In the genomic region with DNA sequence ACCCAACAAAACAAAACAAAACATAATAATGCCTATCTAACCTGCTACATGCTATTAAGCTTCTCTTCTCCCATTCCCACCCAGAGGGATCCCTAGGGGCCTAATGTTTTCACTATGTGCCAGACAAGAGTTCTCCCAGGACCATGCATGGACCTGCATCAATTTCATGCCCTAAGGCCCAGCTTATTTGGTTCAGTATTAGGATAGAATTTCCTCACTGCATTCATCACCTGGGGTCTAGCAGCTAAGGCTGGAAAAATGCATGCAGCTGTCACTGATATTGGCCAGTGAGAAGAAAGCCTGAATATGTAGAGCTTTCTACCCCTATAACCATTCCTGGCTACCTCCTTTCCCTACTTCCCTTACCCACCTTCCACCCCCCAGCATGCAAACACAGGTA, we compare ENCODE assay signal across 25 cellular contexts.
"Had no signal": no experiment of that assay in that cellular context is flagged by ENCODE, and none has a peak within 500 bp of the region (broad histone marks: within the 10 kb centered on the region; RNA-seq: fewer than 3 reads in every experiment).

No MANE protein-coding gene starts in this region.

- H3K9me3 ChIP-seq: adrenal gland, ascending aorta, tibial artery had no signal

- H3K27ac Mint-ChIP-seq: activated naive CD4-positive, alpha-beta T cell treated with anti-CD3 and anti-CD28 coated beads, Interleukin-2, amount 50 U/mL, for 24 hours; stimulated activated naive CD8-positive, alpha-beta T cell treated with anti-CD3 and anti-CD28 coated beads, Interleukin-15, Interleukin-2, amounts not matched to agents 100 ng/mL and 50 ng/mL, for 24 hours; T-helper 2 cell treated with Interferon-gamma antibody and Interleukin-4, amounts not matched to agents 5 μg/mL and 100 μg/mL, for 36 hours had no signal

- H3K27me3 ChIP-seq: adrenal gland, ascending aorta, brain microvascular endothelial cell, dorsolateral prefrontal cortex, tibial artery had no signal

- H3K4me1 ChIP-seq: ascending aorta, tibial artery had no signal

- H3K27ac ChIP-seq: adrenal gland, ascending aorta, brain microvascular endothelial cell, tibial artery, VCaP had no signal

- DNase-seq: activated CD4-positive, alpha-beta T cell treated with anti-CD3 and anti-CD28 coated beads, Interleukin-2, amount 50 U/mL, for 1 hour; activated gamma-delta T cell treated with Interleukin-2 at 50 U/mL for 16 hours; activated T-cell treated with anti-CD3 and anti-CD28 coated beads, Interleukin-2, amount 50 U/mL, for 1 hour; adrenal gland; brain microvascular endothelial cell; dorsolateral prefrontal cortex; effector memory CD8-positive, alpha-beta T cell; foreskin melanocyte; glutamatergic neuron; hippocampal formation; left ventricle myocardium superior; mammary epithelial cell; midbrain; posterior cingulate gyrus; stimulated activated CD4-positive, alpha-beta T cell treated with anti-CD3 and anti-CD28 coated beads, Interleukin-4, amount 100 ng/mL, for 24 hours; substantia nigra; tibial artery had no signal

- H3K4me3 ChIP-seq: adrenal gland, ascending aorta, dorsolateral prefrontal cortex, tibial artery had no signal

- ATAC-seq: activated CD4-positive, CD25-positive, alpha-beta regulatory T cell treated with anti-CD3 and anti-CD28 coated beads, Interleukin-2, amount 50 U/mL, for 24 hours; effector memory CD8-positive, alpha-beta T cell; esophagus mucosa had no signal

- H3K4me3 Mint-ChIP-seq: activated naive CD4-positive, alpha-beta T cell treated with anti-CD3 and anti-CD28 coated beads, Interleukin-2, amount 50 U/mL, for 24 hours; central memory CD8-positive, alpha-beta T cell; effector memory CD8-positive, alpha-beta T cell; stimulated activated naive CD8-positive, alpha-beta T cell treated with anti-CD3 and anti-CD28 coated beads, Interleukin-15, Interleukin-2, amounts not matched to agents 100 ng/mL and 50 ng/mL, for 24 hours; T-helper 2 cell treated with Interferon-gamma antibody and Interleukin-4, amounts not matched to agents 5 μg/mL and 100 μg/mL, for 36 hours had no signal

- H3K9me3 Mint-ChIP-seq: activated naive CD4-positive, alpha-beta T cell treated with anti-CD3 and anti-CD28 coated beads, Interleukin-2, amount 50 U/mL, for 24 hours; stimulated activated naive CD8-positive, alpha-beta T cell treated with anti-CD3 and anti-CD28 coated beads, Interleukin-15, Interleukin-2, amounts not matched to agents 100 ng/mL and 50 ng/mL, for 24 hours had no signal

- H3K27me3 Mint-ChIP-seq: activated naive CD4-positive, alpha-beta T cell treated with anti-CD3 and anti-CD28 coated beads, Interleukin-2, amount 50 U/mL, for 24 hours; central memory CD8-positive, alpha-beta T cell; effector memory CD8-positive, alpha-beta T cell; stimulated activated naive CD8-positive, alpha-beta T cell treated with anti-CD3 and anti-CD28 coated beads, Interleukin-15, Interleukin-2, amounts not matched to agents 100 ng/mL and 50 ng/mL, for 24 hours had no signal
